In the genomic region with DNA sequence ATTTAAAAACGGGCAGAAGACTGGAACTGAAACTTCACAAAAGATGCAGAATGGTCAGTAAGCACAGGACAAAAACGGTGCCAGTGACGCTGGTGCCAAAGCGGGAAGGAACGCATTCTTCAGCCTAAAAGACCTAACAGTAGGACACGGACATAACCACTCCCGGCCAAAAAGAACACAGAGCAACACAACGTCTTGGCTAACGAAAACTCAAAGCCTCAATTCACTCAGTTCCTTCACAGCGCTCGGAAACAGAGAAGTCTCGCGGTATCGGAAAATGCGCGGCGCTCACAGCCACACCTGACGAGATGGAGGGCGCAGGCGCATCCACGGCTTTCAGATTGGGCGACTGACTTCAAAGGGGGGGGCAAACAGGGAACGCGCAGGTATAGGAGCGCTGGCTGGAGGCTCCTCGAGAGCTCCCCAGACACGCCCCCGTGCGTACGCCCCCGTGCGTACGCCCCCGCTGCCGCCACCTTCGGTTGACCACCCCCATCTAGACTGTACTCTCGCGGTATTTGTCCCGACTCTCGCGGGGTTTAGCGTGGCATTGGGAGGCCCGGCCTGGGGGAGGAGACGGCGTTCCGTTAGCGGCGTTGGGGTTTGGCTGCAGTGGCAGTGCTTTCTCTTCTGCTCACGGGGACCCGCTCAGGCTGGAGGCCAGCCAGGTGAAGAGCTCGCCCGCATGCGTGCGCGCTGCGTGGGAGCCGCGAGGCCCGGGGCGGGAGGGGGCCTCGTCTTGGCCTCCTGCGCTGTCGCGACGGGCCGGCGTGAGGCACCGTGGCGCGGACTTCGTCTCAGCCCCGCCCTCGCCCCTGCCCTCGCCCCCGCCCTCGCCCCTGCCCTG, we compare ENCODE assay signal across 8 cellular contexts.
A peak's percentile ranks its signal among the peaks of the same experiment; 100 is the strongest.
DNase-seq lines count a peak whose midpoint lies in the region; ATAC-seq, FAIRE-seq and TF ChIP-seq lines count a peak whose summit lies in the region.

NKTR (plus strand) TSS at position 576 of the 847 bp plus-strand sequence. CDS start 321 bp downstream, outside the sequence.

- peak; percentile 92 for DNase-seq in AG09319 (ENCODE audit: extremely low read depth, low read depth)
- DNase-seq in NCI-H446 treated with DMSO at 0.1 percent for 48 hours (lab: John Stamatoyannopoulos, UW), result peak; percentile 91
- DNase-seq in cerebellar cortex (ENCODE audit: low spot score), result peak; percentile 99
- DNase-seq in stimulated activated CD4-positive, alpha-beta T cell treated with anti-CD3 and anti-CD28 coated beads, Interleukin-12 subunit alpha, Interleukin-12 subunit beta, amount 100 ng/mL, for 4 hours, result peak; percentile 100

- no peak for TF ChIP-seq CTCF in AG09319 (IDR thresholded peaks at IDR 0.05; ENCODE audit: low read depth, low read length)

- ATAC-seq in GM19035 (IDR thresholded peaks at IDR 0.05; ENCODE audit: unreplicated experiment) (peak; percentile 82), HG03354 (IDR thresholded peaks at IDR 0.05; ENCODE audit: poor library complexity, severe bottlenecking, unreplicated experiment) (peak; percentile 89)
- peak; percentile 86 to 90 for ATAC-seq in activated CD4-positive, CD25-positive, alpha-beta regulatory T cell treated with anti-CD3 and anti-CD28 coated beads, Interleukin-2, amount 50 U/mL, for 24 hours

- FAIRE-seq in islet of Langerhans (lab: Jason Lieb, UNC), result peak; percentile 45

Comparison
In these comparisons a context has a peak if more than half of its experiments do, and no peak if none do; other contexts are left out.
1. Peak in every context shown above with its lines: DNase-seq and ATAC-seq.